Comparison of ENCODE assay signal across 8 cellular contexts in the genomic region with DNA sequence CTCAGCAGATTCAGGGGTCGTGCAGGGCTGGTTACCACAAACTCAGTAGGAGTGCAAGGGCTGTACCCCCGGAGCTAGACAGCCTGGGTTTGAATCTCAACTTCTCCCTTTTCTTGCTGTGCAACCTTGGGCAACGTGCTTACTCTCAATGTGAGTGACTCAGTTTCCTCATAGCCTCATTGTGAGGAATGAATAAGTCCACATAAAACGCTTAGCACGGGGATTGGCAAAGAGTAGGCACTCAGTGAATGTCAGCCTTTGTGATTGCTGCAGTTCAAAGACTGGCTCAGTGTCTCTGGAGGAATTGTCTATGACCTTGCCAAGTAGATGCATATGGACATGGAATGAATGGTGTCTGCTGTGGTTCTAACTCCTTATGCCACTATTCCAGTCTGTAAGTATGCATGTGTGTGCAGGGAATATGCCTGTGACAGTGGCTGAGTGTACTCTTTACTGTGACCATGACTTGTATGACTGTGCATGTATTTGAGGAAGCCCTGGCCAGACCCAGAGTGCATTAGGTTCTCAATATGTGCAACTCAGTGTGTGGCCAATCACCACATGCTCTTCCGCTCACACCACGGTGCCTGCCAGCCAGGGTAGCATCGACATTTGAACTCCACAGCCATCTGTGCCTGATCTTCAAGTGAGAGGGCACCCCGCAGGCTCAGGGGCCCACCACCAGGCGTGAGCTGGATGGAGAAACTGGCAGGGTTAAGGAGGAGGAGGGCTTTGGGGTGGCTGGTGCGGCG. TPM values are rescaled to one million over a fixed set of nuclear protein-coding genes. Genes with fewer than 3 reads are reported as not detected.
DNase-seq lines count a peak whose midpoint lies in the region; ATAC-seq lines count a peak whose summit lies in the region.

No MANE protein-coding gene starts in this region.

- H3K27me3 ChIP-seq in BLaER1, result no peaks in the 10 kb centered on the region
- H3K27me3 ChIP-seq in rectal smooth muscle tissue (ENCODE audit: control insufficient read depth, insufficient read depth, low read length), result no peaks in the 10 kb centered on the region

- H3K27me3 Mint-ChIP-seq in activated naive CD8-positive, alpha-beta T cell treated with anti-CD3 and anti-CD28 coated beads, Interleukin-2, amount 10 ng/mL, durations not matched to agents 7 days and 5 days, result no peaks in the 10 kb centered on the region

- 0 out of 2 replicates have a peak, but pooled peaks cover 8% of the 10 kb centered on the region for H4K20me1 ChIP-seq in BLaER1

- H3K27ac ChIP-seq in BLaER1 (peak overlapping the region; percentile 36; the same call in 1 of the 2 replicates), KOPT-K1 (ENCODE audit: low read depth, low read length, poor library complexity, severe bottlenecking) (peak overlapping the region; percentile 62), rectal smooth muscle tissue (ENCODE audit: low read depth, low read length) (peak overlapping the region; percentile 87)

- peaks cover 18% of the 10 kb centered on the region for H3K4me1 Mint-ChIP-seq in activated naive CD8-positive, alpha-beta T cell treated with anti-CD3 and anti-CD28 coated beads, Interleukin-2, amount 10 ng/mL, durations not matched to agents 7 days and 5 days

- ATAC-seq in activated naive CD8-positive, alpha-beta T cell treated with anti-CD3 and anti-CD28 coated beads, Interleukin-2, amount 10 ng/mL, durations not matched to agents 7 days and 5 days (ENCODE audit: low read depth), result no peak
- peak; percentile 0 for ATAC-seq in left ventricle myocardium superior
- ATAC-seq in HG02763 (IDR thresholded peaks at IDR 0.05; ENCODE audit: unreplicated experiment), result no peak
- ATAC-seq in GM19467 (IDR thresholded peaks at IDR 0.05; ENCODE audit: unreplicated experiment), result no peak

- H3K36me3 Mint-ChIP-seq in activated naive CD8-positive, alpha-beta T cell treated with anti-CD3 and anti-CD28 coated beads, Interleukin-2, amount 10 ng/mL, durations not matched to agents 7 days and 5 days, result peaks cover 1% of the 10 kb centered on the region

- peak overlapping the region; percentile 78 for H3K4me3 ChIP-seq in BLaER1
- peak overlapping the region; percentile 76 for H3K4me3 ChIP-seq in rectal smooth muscle tissue (ENCODE audit: low read length)

- no peaks in the 10 kb centered on the region for H3K9me3 ChIP-seq in BLaER1
- no peaks in the 10 kb centered on the region for H3K9me3 ChIP-seq in KOPT-K1 (ENCODE audit: insufficient read depth, low read length, poor library complexity, severe bottlenecking)

- H3K9ac ChIP-seq in BLaER1 (peak overlapping the region; percentile 70), rectal smooth muscle tissue (ENCODE audit: low read length) (peak overlapping the region; percentile 1)

- POLR2A ChIA-PET in activated naive CD8-positive, alpha-beta T cell treated with anti-CD3 and anti-CD28 coated beads, Interleukin-2, amount 10 ng/mL, durations not matched to agents 7 days and 5 days (lab: Charles Lee), result interaction anchor here (0.8 to 8.0 kb wide), 14 partner anchors 9 to 311 kb away, joined by 3 to 89 read pairs (median 8); a partner anchor contains a TSS

- DNase-seq in activated naive CD8-positive, alpha-beta T cell treated with anti-CD3 and anti-CD28 coated beads, Interleukin-2, amount 10 ng/mL, durations not matched to agents 7 days and 5 days, result peak; percentile 39
- peak; percentile 52 for DNase-seq in left ventricle myocardium superior
- DNase-seq in stimulated activated naive CD4-positive, alpha-beta T cell (lab: John Stamatoyannopoulos, UW), result no peak

- peak overlapping the region; percentile 96 for H3K4me3 Mint-ChIP-seq in activated naive CD8-positive, alpha-beta T cell treated with anti-CD3 and anti-CD28 coated beads, Interleukin-2, amount 10 ng/mL, durations not matched to agents 7 days and 5 days

- H3K9me3 Mint-ChIP-seq in activated naive CD8-positive, alpha-beta T cell treated with anti-CD3 and anti-CD28 coated beads, Interleukin-2, amount 10 ng/mL, durations not matched to agents 7 days and 5 days, result no peaks in the 10 kb centered on the region

- intact Hi-C loops in left ventricle myocardium superior (cut with micrococcal nuclease), result no loop called here

- H3K27ac Mint-ChIP-seq in activated naive CD8-positive, alpha-beta T cell treated with anti-CD3 and anti-CD28 coated beads, Interleukin-2, amount 10 ng/mL, durations not matched to agents 7 days and 5 days, result peak overlapping the region; percentile 98

- H3K4me1 ChIP-seq in BLaER1, result peaks cover 21% of the 10 kb centered on the region
- H3K4me1 ChIP-seq in rectal smooth muscle tissue (ENCODE audit: control insufficient read depth, insufficient read depth, low read length), result peaks cover 10% of the 10 kb centered on the region

- H3K4me2 ChIP-seq in BLaER1, result peak overlapping the region; percentile 84

- H3K36me3 ChIP-seq in BLaER1, result peaks cover 8% of the 10 kb centered on the region; the same call in 1 of the 2 replicates
- no peaks in the 10 kb centered on the region for H3K36me3 ChIP-seq in KOPT-K1 (ENCODE audit: insufficient read depth, low read length)
- H3K36me3 ChIP-seq in rectal smooth muscle tissue (ENCODE audit: control insufficient read depth, insufficient read depth, low read length), result no peaks in the 10 kb centered on the region

RNA-seq across cellular contexts. Expression of a gene that starts 0.9 kb away (rescaled TPM):
- total RNA-seq in activated naive CD8-positive, alpha-beta T cell treated with anti-CD3 and anti-CD28 coated beads, Interleukin-2, amount 10 ng/mL, durations not matched to agents 7 days and 5 days, result 1 to 10 TPM; 5.9 to 7.0 TPM
- 0.92 TPM for total RNA-seq in left ventricle myocardium superior

RNA-seq across cellular contexts. Expression of a gene that starts 0.9 kb away (rescaled TPM):
- total RNA-seq in activated naive CD8-positive, alpha-beta T cell treated with anti-CD3 and anti-CD28 coated beads, Interleukin-2, amount 10 ng/mL, durations not matched to agents 7 days and 5 days, result 10 to 100 TPM; 34.3 to 37.7 TPM
- total RNA-seq in left ventricle myocardium superior, result 6.7 TPM

RNA-seq across cellular contexts. Expression of a gene that starts 3.3 kb away (rescaled TPM):
- under 1 TPM; 0.25 to 0.28 TPM for total RNA-seq in activated naive CD8-positive, alpha-beta T cell treated with anti-CD3 and anti-CD28 coated beads, Interleukin-2, amount 10 ng/mL, durations not matched to agents 7 days and 5 days
- total RNA-seq in left ventricle myocardium superior, result 70.0 TPM

RNA-seq across cellular contexts. Expression of a gene that starts 7.9 kb away (rescaled TPM):
- total RNA-seq in activated naive CD8-positive, alpha-beta T cell treated with anti-CD3 and anti-CD28 coated beads, Interleukin-2, amount 10 ng/mL, durations not matched to agents 7 days and 5 days, result 10 to 100 TPM; 50.0 to 59.0 TPM
- 79.3 TPM for total RNA-seq in left ventricle myocardium superior

RNA-seq across cellular contexts. Expression of a gene that starts 21.2 kb away (rescaled TPM):
- not detected for total RNA-seq in activated naive CD8-positive, alpha-beta T cell treated with anti-CD3 and anti-CD28 coated beads, Interleukin-2, amount 10 ng/mL, durations not matched to agents 7 days and 5 days
- total RNA-seq in left ventricle myocardium superior, result 31.6 TPM

Comparison
In these comparisons a context has a peak if more than half of its experiments do, and no peak if none do; other contexts are left out.
1. H3K27ac ChIP-seq: peak in every context shown above with its lines; median percentile 87 in rectal smooth muscle tissue; 62 in KOPT-K1; 36 in BLaER1.
2. DNase-seq: peak in activated naive CD8-positive, alpha-beta T cell treated with anti-CD3 and anti-CD28 coated beads, Interleukin-2, amount 10 ng/mL, durations not matched to agents 7 days and 5 days (single experiment) and left ventricle myocardium superior (single experiment); none in stimulated activated naive CD4-positive, alpha-beta T cell (0 of 6).
3. RNA of a gene that starts 3.3 kb away (total RNA-seq): 70.0 TPM in left ventricle myocardium superior (single experiment); 0.25 to 0.28 TPM in activated naive CD8-positive, alpha-beta T cell treated with anti-CD3 and anti-CD28 coated beads, Interleukin-2, amount 10 ng/mL, durations not matched to agents 7 days and 5 days; every median in the first group is over 10 times any median in the second.